In genomic region chr7:39589323-39590111, GRCh38 we compare ENCODE assay signal across 8 cellular contexts. TPM values are rescaled to one million over a fixed set of nuclear protein-coding genes. Genes with fewer than 3 reads are reported as not detected.
DNase-seq lines count a peak whose midpoint lies in the region; ATAC-seq, FAIRE-seq and TF ChIP-seq lines count a peak whose summit lies in the region.

No MANE protein-coding gene starts in this region.

- DNase-seq in Daoy (ENCODE audit: low read depth), result peak; percentile 94
- DNase-seq in HT-29 (ENCODE audit: low spot score), result peak; percentile 18
- DNase-seq in T-helper 2 cell treated with Interferon-gamma antibody and Interleukin-4, amounts not matched to agents 5 μg/mL and 100 μg/mL, for 36 hours (ENCODE audit: low spot score), result peak; percentile 87
- DNase-seq in bronchial epithelial cell (ENCODE audit: low read depth), result peak; percentile 85
- no peak for DNase-seq in upper lobe of right lung
- DNase-seq in GM19240 (ENCODE audit: insufficient read length, low spot score), result no peak

- peak overlapping the region; percentile 62 for H3K27ac Mint-ChIP-seq in T-helper 2 cell treated with Interferon-gamma antibody and Interleukin-4, amounts not matched to agents 5 μg/mL and 100 μg/mL, for 36 hours

- H3K27me3 ChIP-seq in bronchial epithelial cell (ENCODE audit: control insufficient read depth, insufficient read depth, low read length) (no peaks in the 10 kb centered on the region), upper lobe of right lung (no peaks in the 10 kb centered on the region)

- no peaks in the 10 kb centered on the region for H3K36me3 Mint-ChIP-seq in T-helper 2 cell treated with Interferon-gamma antibody and Interleukin-4, amounts not matched to agents 5 μg/mL and 100 μg/mL, for 36 hours (ENCODE audit: low read depth)

- H3K4me1 Mint-ChIP-seq in T-helper 2 cell treated with Interferon-gamma antibody and Interleukin-4, amounts not matched to agents 5 μg/mL and 100 μg/mL, for 36 hours (ENCODE audit: low read depth), result peaks cover 37% of the 10 kb centered on the region

- H3K4me1 ChIP-seq in mesodermal cell (ENCODE audit: control insufficient read depth, insufficient read depth, low read length, poor library complexity, severe bottlenecking) (peaks cover 8% of the 10 kb centered on the region), upper lobe of right lung (peaks cover 20% of the 10 kb centered on the region)

- ATAC-seq in GM21528 (IDR thresholded peaks at IDR 0.05; ENCODE audit: low FRiP score, unreplicated experiment) (peak; percentile 92), upper lobe of right lung (peak; percentile 94)

- H3K9me3 ChIP-seq in mesodermal cell (ENCODE audit: control insufficient read depth, low read length), result no peaks in the 10 kb centered on the region
- H3K9me3 ChIP-seq in upper lobe of right lung, result no peaks in the 10 kb centered on the region

- FAIRE-seq in bronchial epithelial cell (lab: Jason Lieb, UNC), result no peak

- H3K4me3 ChIP-seq in bronchial epithelial cell (ENCODE audit: low read depth, low read length) (no peak overlapping the region), mesodermal cell (ENCODE audit: extremely low read depth, insufficient read depth, low read length, poor library complexity, severe bottlenecking) (no peak overlapping the region), upper lobe of right lung (no peak overlapping the region)

- TF ChIP-seq CTCF in bronchial epithelial cell (IDR thresholded peaks at IDR 0.05; ENCODE audit: insufficient read depth, low read length, severe bottlenecking) (no peak), upper lobe of right lung (IDR thresholded peaks at IDR 0.05) (no peak)

- WGBS in mesodermal cell (ENCODE audit: insufficient coverage in 2 of 2), 2 experiments, result 0 to 39% methylated on average over 2 to 3 of the region's 7 CpGs

- peak overlapping the region; percentile 68 for H3K4me3 Mint-ChIP-seq in T-helper 2 cell treated with Interferon-gamma antibody and Interleukin-4, amounts not matched to agents 5 μg/mL and 100 μg/mL, for 36 hours

- peaks cover 3% of the 10 kb centered on the region for H3K9me3 Mint-ChIP-seq in T-helper 2 cell treated with Interferon-gamma antibody and Interleukin-4, amounts not matched to agents 5 μg/mL and 100 μg/mL, for 36 hours

- intact Hi-C loops in upper lobe of right lung (cut with DNase I), result no loop called here

- peak overlapping the region; percentile 60 for H3K27ac ChIP-seq in mesodermal cell (ENCODE audit: low read depth, low read length, severe bottlenecking)
- H3K27ac ChIP-seq in upper lobe of right lung, result peak overlapping the region; percentile 40

- peaks cover 4% of the 10 kb centered on the region for H3K27me3 Mint-ChIP-seq in T-helper 2 cell treated with Interferon-gamma antibody and Interleukin-4, amounts not matched to agents 5 μg/mL and 100 μg/mL, for 36 hours (ENCODE audit: low read depth)

- no peaks in the 10 kb centered on the region for H3K36me3 ChIP-seq in bronchial epithelial cell (ENCODE audit: control insufficient read depth, insufficient read depth, low read length)
- H3K36me3 ChIP-seq in mesodermal cell (ENCODE audit: control insufficient read depth, insufficient read depth, low read length), result no peaks in the 10 kb centered on the region
- H3K36me3 ChIP-seq in upper lobe of right lung, result no peaks in the 10 kb centered on the region

RNA-seq across cellular contexts. Expression of gene YAE1, which starts 23.3 kb away (rescaled TPM):
- total RNA-seq in Daoy (2014; rRNA removed; shearing (Covaris generic)), result 73.8 and 74.5 TPM in 2 replicates
- total RNA-seq in HT-29 (2014; rRNA removed; shearing (Covaris generic)), result 17.5 and 19.3 TPM in 2 replicates
- 13.2 and 22.8 TPM in 2 replicates for total RNA-seq in bronchial epithelial cell
- polyA plus RNA-seq in mesodermal cell (2013, experiment 1 of 2), result 24.2 TPM
- 28.4 TPM for polyA plus RNA-seq in mesodermal cell (2013, experiment 2 of 2)
- 16.5 TPM for total RNA-seq in upper lobe of right lung

RNA-seq across cellular contexts. Expression of gene RALA, which starts 33.9 kb away (rescaled TPM):
- 12.2 and 15.6 TPM in 2 replicates for total RNA-seq in Daoy (2014; rRNA removed; shearing (Covaris generic))
- total RNA-seq in HT-29 (2014; rRNA removed; shearing (Covaris generic)), result 5.7 and 7.6 TPM in 2 replicates
- total RNA-seq in bronchial epithelial cell, result 15.3 and 22.4 TPM in 2 replicates
- 65.1 TPM for polyA plus RNA-seq in mesodermal cell (2013, experiment 1 of 2)
- polyA plus RNA-seq in mesodermal cell (2013, experiment 2 of 2), result 69.9 TPM
- 53.4 TPM for total RNA-seq in upper lobe of right lung

Comparison
In these comparisons a context has a peak if more than half of its experiments do, and no peak if none do; other contexts are left out.
1. DNase-seq: peak in Daoy (single experiment), HT-29 (single experiment), T-helper 2 cell treated with Interferon-gamma antibody and Interleukin-4, amounts not matched to agents 5 μg/mL and 100 μg/mL, for 36 hours (single experiment) and bronchial epithelial cell (single experiment); none in upper lobe of right lung (single experiment) and GM19240 (single experiment).